Comparison of ENCODE assay signal across 10 cellular contexts in the genomic region with DNA sequence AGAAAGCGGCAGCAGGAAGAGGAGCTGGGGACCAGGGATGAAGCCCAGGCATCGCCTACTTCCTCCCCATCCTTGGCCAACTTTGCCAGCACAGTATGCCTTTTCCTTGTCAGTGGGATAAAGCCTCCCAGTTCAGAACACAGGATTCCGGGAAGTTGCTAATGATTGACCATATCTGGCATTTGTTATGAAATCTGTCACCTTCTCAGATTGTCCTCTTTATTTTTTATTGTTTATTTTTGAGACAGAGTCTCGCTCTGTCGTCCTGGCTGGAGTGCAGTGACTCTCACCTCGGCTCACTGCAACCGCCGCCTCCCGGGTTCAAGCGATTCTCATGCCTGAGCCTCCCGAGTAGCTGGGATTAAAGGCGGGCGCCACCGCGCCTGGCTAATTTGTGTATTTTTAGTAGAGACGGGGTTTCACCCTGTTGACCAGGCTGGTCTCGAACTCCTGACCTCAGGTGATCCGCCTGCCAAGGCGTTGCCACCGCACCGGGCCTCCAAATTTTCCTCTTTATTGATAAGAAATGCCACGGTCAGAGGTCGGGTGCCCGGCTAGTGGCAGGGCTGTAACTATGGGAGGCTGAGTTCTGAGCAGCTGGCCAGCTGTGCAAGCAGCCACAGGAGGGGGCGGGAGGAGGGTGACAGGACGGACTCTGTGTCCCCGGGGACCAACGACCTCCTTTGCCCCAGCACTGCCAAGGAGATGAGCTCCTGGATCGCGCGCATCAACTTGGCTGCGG. TPM values are rescaled to one million over a fixed set of nuclear protein-coding genes. Genes with fewer than 3 reads are reported as not detected.
DNase-seq lines count a peak whose midpoint lies in the region; ATAC-seq and TF ChIP-seq lines count a peak whose summit lies in the region.
"Had no signal": no experiment of that assay in that cellular context is flagged by ENCODE, and none has a peak within 500 bp of the region (broad histone marks: within the 10 kb centered on the region; RNA-seq: fewer than 3 reads in every experiment).

No MANE protein-coding gene starts in this region.

- H3K27me3 ChIP-seq in transverse colon = no peaks in the 10 kb centered on the region

- H3K9me3 Mint-ChIP-seq in activated naive CD4-positive, alpha-beta T cell treated with anti-CD3 and anti-CD28 coated beads, Interleukin-2, amount 10 ng/mL, durations not matched to agents 7 days and 5 days = no peaks in the 10 kb centered on the region
- no peaks in the 10 kb centered on the region for H3K9me3 Mint-ChIP-seq in mesothelial cell of epicardium
- H3K9me3 Mint-ChIP-seq: central memory CD8-positive, alpha-beta T cell; T-helper 1 cell treated with Interleukin-12 subunit alpha and Interleukin-12 subunit beta and Interleukin-4 antibody, amounts not matched to agents 30 μg/mL and 1 μg/mL, for 36 hours had no signal

- H3K27ac ChIP-seq in coronary artery (no peak overlapping the region), transverse colon (peak overlapping the region; percentile 81 to 94 (median 89))

- no peak for ATAC-seq in GM18873 (IDR thresholded peaks at IDR 0.05; ENCODE audit: low FRiP score, unreplicated experiment)

- H3K9me3 ChIP-seq in transverse colon = no peaks in the 10 kb centered on the region

- H3K27ac Mint-ChIP-seq in activated naive CD4-positive, alpha-beta T cell treated with anti-CD3 and anti-CD28 coated beads, Interleukin-2, amount 10 ng/mL, durations not matched to agents 7 days and 5 days = peak overlapping the region; percentile 28
- no peak overlapping the region for H3K27ac Mint-ChIP-seq in mesothelial cell of epicardium

- no peak for TF ChIP-seq EP300 in transverse colon (IDR thresholded peaks at IDR 0.05; ENCODE audit: low read depth)

- no peak for DNase-seq in activated naive CD4-positive, alpha-beta T cell treated with anti-CD3 and anti-CD28 coated beads, Interleukin-2, amount 10 ng/mL, durations not matched to agents 7 days and 5 days
- DNase-seq in activated naive CD4-positive, alpha-beta T cell treated with Interleukin-2 at 50 U/mL for 16 hours = no peak
- DNase-seq in coronary artery (ENCODE audit: low spot score) (no peak), mesothelial cell of epicardium (ENCODE audit: low spot score in 2 of 2, unreplicated experiment in 2 of 2) (no peak), transverse colon (no peak), NCI-H446 treated with DMSO at 0.1 percent for 48 hours (lab: John Stamatoyannopoulos, UW) (no peak), islet precursor cell (no peak)

- peak overlapping the region; percentile 79 for H3K4me3 ChIP-seq in coronary artery
- peak overlapping the region in 3 of 4 donors; percentile 50 to 83 (median 54) for H3K4me3 ChIP-seq in transverse colon

- CTCF ChIA-PET in activated naive CD4-positive, alpha-beta T cell treated with anti-CD3 and anti-CD28 coated beads, Interleukin-2, amount 10 ng/mL, durations not matched to agents 7 days and 5 days (lab: Charles Lee) = interaction anchor here (0.6 to 10.2 kb wide), 16 partner anchors 16 to 192 kb away, joined by 3 to 209 read pairs (median 4); a partner anchor contains a TSS

- WGBS in transverse colon (ENCODE audit: low coverage in 1 of 2), 2 donors = 70 to 88% methylated on average over 3 to 22 of the region's 32 CpGs

- no peaks in the 10 kb centered on the region for H3K27me3 Mint-ChIP-seq in activated naive CD4-positive, alpha-beta T cell treated with anti-CD3 and anti-CD28 coated beads, Interleukin-2, amount 10 ng/mL, durations not matched to agents 7 days and 5 days
- no peaks in the 10 kb centered on the region for H3K27me3 Mint-ChIP-seq in mesothelial cell of epicardium (ENCODE audit: low read depth)
- H3K27me3 Mint-ChIP-seq: central memory CD8-positive, alpha-beta T cell had no signal

- H3K36me3 ChIP-seq in transverse colon = peaks cover 0 to 1% (median 0%) of the 10 kb centered on the region in 4 donors

- H3K36me3 Mint-ChIP-seq in activated naive CD4-positive, alpha-beta T cell treated with anti-CD3 and anti-CD28 coated beads, Interleukin-2, amount 10 ng/mL, durations not matched to agents 7 days and 5 days = peaks cover 83% of the 10 kb centered on the region
- no peaks in the 10 kb centered on the region for H3K36me3 Mint-ChIP-seq in mesothelial cell of epicardium

- no peak for TF ChIP-seq CTCF in coronary artery (IDR thresholded peaks at IDR 0.05)
- TF ChIP-seq CTCF in mesothelial cell of epicardium (IDR thresholded peaks at IDR 0.05; ENCODE audit: unreplicated experiment) = no peak
- TF ChIP-seq CTCF in transverse colon (IDR thresholded peaks at IDR 0.05) = no peak

- no peak for TF ChIP-seq POLR2A in transverse colon (IDR thresholded peaks at IDR 0.05)

- H3K4me1 Mint-ChIP-seq in activated naive CD4-positive, alpha-beta T cell treated with anti-CD3 and anti-CD28 coated beads, Interleukin-2, amount 10 ng/mL, durations not matched to agents 7 days and 5 days = peaks cover 62% of the 10 kb centered on the region
- H3K4me1 Mint-ChIP-seq in mesothelial cell of epicardium = peaks cover 3% of the 10 kb centered on the region

- intact Hi-C loops in transverse colon (cut with DNase I; ENCODE audit: low total_unique reads) = no loop called here

- in situ Hi-C loops in transverse colon (cut with MboI; ENCODE audit: low pct_ligation_motif_present in 1 of 4, low pct_unique_long_range_greater_than_20kb in 1 of 4, low sequenced_read_pairs in 3 of 4) = loop anchor here in 3 of 4 donors (10.0 kb wide), 2 partner anchors 53 to 63 kb away; no protein-coding TSS in a partner anchor

- no peak overlapping the region for H3K4me3 Mint-ChIP-seq in activated naive CD4-positive, alpha-beta T cell treated with anti-CD3 and anti-CD28 coated beads, Interleukin-2, amount 10 ng/mL, durations not matched to agents 7 days and 5 days
- H3K4me3 Mint-ChIP-seq in mesothelial cell of epicardium = peak overlapping the region; percentile 73
- H3K4me3 Mint-ChIP-seq: central memory CD8-positive, alpha-beta T cell had no signal

- peaks cover 0 to 13% (median 9%) of the 10 kb centered on the region in 4 donors for H3K4me1 ChIP-seq in transverse colon

RNA-seq across cellular contexts. Expression of a gene that starts 24.4 kb away (rescaled TPM):
- total RNA-seq in mesothelial cell of epicardium = 16.6 to 21.4 TPM (median 20.1 TPM) in 3 replicates
- total RNA-seq in transverse colon = 100 to 1,000 TPM in 1 of 4 donors, 10 to 100 TPM in 3; 48.2 to 193 (median 87.4) TPM

Comparison
In these comparisons a context has a peak if more than half of its experiments do, and no peak if none do; other contexts are left out.
1. H3K27ac ChIP-seq: peak in transverse colon (4 of 4); none in coronary artery (0 of 2).